ENCODE assay signal across 16 cellular contexts in the genomic region with DNA sequence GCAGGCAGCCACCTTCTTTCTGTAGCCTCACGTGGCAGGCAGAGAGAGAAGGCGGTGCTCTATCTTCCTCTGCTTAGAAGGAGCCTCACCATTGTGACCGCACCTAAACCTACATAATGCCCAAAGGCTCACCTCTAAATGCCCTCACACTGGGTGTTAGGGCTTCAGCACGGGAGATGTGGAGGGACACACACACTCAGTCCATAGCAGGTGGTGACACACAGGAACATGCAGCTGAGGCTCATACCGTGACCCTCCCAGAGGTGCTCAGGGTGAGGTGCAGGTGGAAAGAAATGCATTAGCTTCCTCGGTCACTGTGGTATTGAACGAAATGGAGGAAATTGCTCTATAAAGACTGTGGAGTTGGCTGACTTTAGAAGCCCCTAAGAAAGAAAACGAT. TPM values are rescaled to one million over a fixed set of nuclear protein-coding genes. Genes with fewer than 3 reads are reported as not detected.
A peak's percentile ranks its signal among the peaks of the same experiment; 100 is the strongest.
DNase-seq lines count a peak whose midpoint lies in the region; ATAC-seq, FAIRE-seq and TF ChIP-seq lines count a peak whose summit lies in the region.
"Had no signal": no experiment of that assay in that cellular context is flagged by ENCODE, and none has a peak within 500 bp of the region (broad histone marks: within the 10 kb centered on the region; RNA-seq: fewer than 3 reads in every experiment).

No MANE protein-coding gene starts in this region.

- H3K36me3 ChIP-seq in HepG2 (replicated peaks in 1 of 2; ENCODE audit: control insufficient read depth in 1 of 2, insufficient read depth in 2 of 2, low read length in 2 of 2) (no peaks in the 10 kb centered on the region), spleen (no peaks in the 10 kb centered on the region)

- POLR2A ChIA-PET in HepG2 (lab: Yijun Ruan, JAX): no interaction called here

- H2AFZ ChIP-seq in HepG2 (ENCODE audit: low read length): no peak overlapping the region
- H2AFZ ChIP-seq: GM23338 had no signal

- H3K27me3 ChIP-seq in HepG2 (ENCODE audit: control insufficient read depth in 1 of 2, insufficient read depth in 2 of 2, low read length in 2 of 2) (peaks cover 6 to 51% of the 10 kb centered on the region in 2 experiments; a peak in 4 of 5 replicates), spleen (replicated peaks in 1 of 7) (peaks cover 0 to 36% (median 0%) of the 10 kb centered on the region in 7 donors)

- H3K27ac ChIP-seq in HepG2 (ENCODE audit: extremely low read length, insufficient read depth, low read length) (no peak overlapping the region), spleen (no peak overlapping the region)

- TF ChIP-seq CTCF in HepG2 (CRISPR knock-in tag; IDR thresholded peaks at IDR 0.05) (no peak), spleen (IDR thresholded peaks at IDR 0.05 in 8 of 11, conservative IDR thresholded peaks at IDR 0.05 in 3 of 11) (no peak)

- in situ Hi-C loops in HepG2 (cut with HindIII; ENCODE audit: extremely low pct_ligation_motif_present, low pct_unique_long_range_greater_than_20kb): no loop called here

- peak; percentile 39 for ATAC-seq in HepG2
- no peak for ATAC-seq in HG02981 (IDR thresholded peaks at IDR 0.05; ENCODE audit: unreplicated experiment)
- no peak for ATAC-seq in HG03095 (IDR thresholded peaks at IDR 0.05; ENCODE audit: unreplicated experiment)
- ATAC-seq: GM23338 had no signal

- FAIRE-seq in HepG2 (lab: Jason Lieb, UNC): no peak
- FAIRE-seq: A204.1, GM12891 had no signal

- H3K9me3 ChIP-seq in HepG2 (ENCODE audit: low read length) (no peaks in the 10 kb centered on the region), spleen (no peaks in the 10 kb centered on the region)

- H3K4me2 ChIP-seq in HepG2 (ENCODE audit: low read depth, low read length): no peak overlapping the region
- H3K4me2 ChIP-seq: GM23338 had no signal

- H3K4me1 ChIP-seq in HepG2 (ENCODE audit: insufficient read depth, low read length) (no peaks in the 10 kb centered on the region), spleen (no peaks in the 10 kb centered on the region)

- H3K9ac ChIP-seq in HepG2 (ENCODE audit: insufficient read depth, low read depth, low read length): no peak overlapping the region

- H3K79me2 ChIP-seq in HepG2 (ENCODE audit: insufficient read depth, low read length): no peaks in the 10 kb centered on the region

- no TSS peak for BruUV-seq in HepG2 (replicated peaks; lab: Mats Ljungman, UMichigan)

- H4K20me1 ChIP-seq in HepG2 (ENCODE audit: insufficient read depth, low read length): no peaks in the 10 kb centered on the region

- intact Hi-C loops in HepG2 (cut with micrococcal nuclease; ENCODE audit: unreplicated experiment) (no loop called here), spleen (cut with DNase I; ENCODE audit: low total_unique reads) (no loop called here)

- TF ChIP-seq RAD21 in HepG2 (CRISPR knock-in tag; IDR thresholded peaks at IDR 0.05): no peak

- CTCF ChIA-PET in HepG2 (lab: Yijun Ruan, JAX; ENCODE audit: low intra/inter-chr PET ratio, low total read pairs): no interaction called here

- H3K4me3 ChIP-seq in HepG2 (replicated peaks in 1 of 3; ENCODE audit: insufficient read depth in 1 of 3, low read depth in 2 of 3, low read length in 3 of 3) (no peak overlapping the region), spleen (no peak overlapping the region)
- H3K4me3 ChIP-seq: GM23338 had no signal

- WGBS in HepG2 (ENCODE audit: low lambda C conversion rate): 40% methylated on average over 7 of the region's 8 CpGs
- 69 to 78% (median 71%) methylated on average over 5 to 8 of the region's 8 CpGs for WGBS in spleen, 5 donors

- DNase-seq in RPMI8226: peak; percentile 65
- DNase-seq in HepG2 (ENCODE audit: low spot score): no peak
- DNase-seq in spleen: peak; percentile 18
- no peak for DNase-seq in Ammon's horn (ENCODE audit: low spot score)
- no peak for DNase-seq in T1000 (lab: John Stamatoyannopoulos, UW)
- DNase-seq: C1 segment of cervical spinal cord; Calu3; CD4-positive, alpha-beta T cell; DMS 273 treated with DMSO at 0.1 percent for 48 hours; DMS79; H7 had no signal

- TF ChIP-seq POLR2A in HepG2 (IDR thresholded peaks at IDR 0.05; ENCODE audit: insufficient read depth in 1 of 2, low read depth in 2 of 2, low read length in 2 of 2) (no peak), spleen (IDR thresholded peaks at IDR 0.05) (no peak)

- no peak for TF ChIP-seq EP300 in HepG2 (IDR thresholded peaks at IDR 0.05; ENCODE audit: low read depth in 2 of 2, low read length in 2 of 2)
- no peak for TF ChIP-seq EP300 in HepG2 (CRISPR knock-in tag; IDR thresholded peaks at IDR 0.05; ENCODE audit: borderline replicate concordance)

TF ChIP-seq in HepG2, 621 proteins besides CTCF, POLR2A, EP300 and RAD21:
- TF ChIP-seq, protein P1, sequence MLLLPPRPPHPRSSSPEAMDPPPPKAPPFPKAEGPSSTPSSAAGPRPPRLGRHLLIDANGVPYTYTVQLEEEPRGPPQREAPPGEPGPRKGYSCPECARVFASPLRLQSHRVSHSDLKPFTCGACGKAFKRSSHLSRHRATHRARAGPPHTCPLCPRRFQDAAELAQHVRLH (CRISPR knock-in tag; IDR thresholded peaks at IDR 0.05; ENCODE audit: borderline replicate concordance, low read depth): no peak
- TF ChIP-seq MXD4 (CRISPR knock-in tag; IDR thresholded peaks at IDR 0.05): no peak
- TF ChIP-seq TBP (CRISPR knock-in tag; IDR thresholded peaks at IDR 0.05): no peak
- TF ChIP-seq SIN3A (IDR thresholded peaks at IDR 0.05; ENCODE audit: borderline replicate concordance, low read depth, low read length): no peak
- TF ChIP-seq SOX5 (CRISPR knock-in tag; IDR thresholded peaks at IDR 0.05; ENCODE audit: borderline replicate concordance): no peak
- TF ChIP-seq, protein P2, sequence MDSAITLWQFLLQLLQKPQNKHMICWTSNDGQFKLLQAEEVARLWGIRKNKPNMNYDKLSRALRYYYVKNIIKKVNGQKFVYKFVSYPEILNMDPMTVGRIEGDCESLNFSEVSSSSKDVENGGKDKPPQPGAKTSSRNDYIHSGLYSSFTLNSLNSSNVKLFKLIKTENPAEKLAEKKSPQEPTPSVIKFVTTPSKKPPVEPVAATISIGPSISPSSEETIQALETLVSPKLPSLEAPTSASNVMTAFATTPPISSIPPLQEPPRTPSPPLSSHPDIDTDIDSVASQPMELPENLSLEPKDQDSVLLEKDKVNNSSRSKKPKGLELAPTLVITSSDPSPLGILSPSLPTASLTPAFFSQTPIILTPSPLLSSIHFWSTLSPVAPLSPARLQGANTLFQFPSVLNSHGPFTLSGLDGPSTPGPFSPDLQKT (CRISPR knock-in tag; IDR thresholded peaks at IDR 0.05; ENCODE audit: borderline replicate concordance): no peak
- no peak for TF ChIP-seq SAFB2 (CRISPR knock-in tag; IDR thresholded peaks at IDR 0.05; ENCODE audit: borderline replicate concordance, low read depth)

RNA-seq across cellular contexts. Expression of a gene that starts 37.7 kb away (rescaled TPM):
- 15.5 and 18.4 TPM in 2 replicates for total RNA-seq in HepG2 (2016; rRNA removed; fragmentation: Illumina TruSeq; extraction: Trizol)
- 26.3 and 26.8 TPM in 2 replicates for total RNA-seq in HepG2 (2016; cell fraction: cytosol; rRNA removed; fragmentation: Illumina TruSeq; extraction: Trizol; ENCODE audit: low read depth)
- total RNA-seq in HepG2 (2016; cell fraction: insoluble cytoplasmic fraction; rRNA removed; fragmentation: Illumina TruSeq; extraction: Trizol): 16.3 and 16.7 TPM in 2 replicates
- 20.4 and 21.8 TPM in 2 replicates for total RNA-seq in HepG2 (2016; cell fraction: membrane; rRNA removed; fragmentation: Illumina TruSeq; extraction: Trizol)
- 29.7 and 32.9 TPM in 2 replicates for total RNA-seq in HepG2 (2016; cell fraction: nucleus; rRNA removed; fragmentation: Illumina TruSeq; extraction: Trizol)
- 12.6 and 13.3 TPM in 2 replicates for polyA plus RNA-seq in HepG2 (2011; rRNA removed)
- 13.0 and 16.2 TPM in 2 replicates for polyA plus RNA-seq in HepG2 (2011; cell fraction: cytosol; rRNA removed)
- 37.9 and 38.9 TPM in 2 replicates for polyA plus RNA-seq in HepG2 (2011; cell fraction: nucleus; rRNA removed)
- 12.7 and 13.6 TPM in 2 replicates for polyA plus RNA-seq in HepG2 (2012)
- 1.8 and 2.2 TPM in 2 replicates for polyA plus RNA-seq in HepG2 (2016; cell fraction: cytosol; fragmentation: Illumina TruSeq; extraction: Trizol; ENCODE audit: low read depth)
- 17.9 and 19.3 TPM in 2 replicates for polyA plus RNA-seq in HepG2 (2016; cell fraction: insoluble cytoplasmic fraction; fragmentation: Illumina TruSeq; extraction: Trizol; ENCODE audit: low read depth)
- polyA plus RNA-seq in HepG2 (2016; cell fraction: membrane; fragmentation: Illumina TruSeq; extraction: Trizol; ENCODE audit: low read depth): 5.5 TPM in 2 replicates
- polyA plus RNA-seq in HepG2 (2016; cell fraction: nucleus; fragmentation: Illumina TruSeq; extraction: Trizol; ENCODE audit: insufficient read depth, low read depth): 27.6 and 28.8 TPM in 2 replicates
- polyA minus RNA-seq in HepG2 (2011; rRNA and poly(A)+ RNA removed; ENCODE audit: low replicate concordance): 31.5 and 65.3 TPM in 2 replicates
- 9.6 and 11.7 TPM in 2 replicates for polyA minus RNA-seq in HepG2 (2011; cell fraction: cytosol; rRNA and poly(A)+ RNA removed)
- 67.3 and 70.4 TPM in 2 replicates for polyA minus RNA-seq in HepG2 (2011; cell fraction: nucleus; rRNA and poly(A)+ RNA removed)
- total RNA-seq in spleen: 10 to 100 TPM; 35.3 to 69.8 (median 55.1) TPM
- polyA plus RNA-seq in spleen: 10 to 100 TPM in 2 of 3 donors, 1 to 10 TPM in 1; 9.1 to 14.9 (median 11.3) TPM

Comparison
In these comparisons a context has a peak if more than half of its experiments do, and no peak if none do; other contexts are left out.
1. DNase-seq: peak in RPMI8226 (single experiment) and spleen (single experiment); none in HepG2 (single experiment), Ammon's horn (single experiment) and T1000 (single experiment).